ENCODE assay signal across 1 cellular context in the genomic region with DNA sequence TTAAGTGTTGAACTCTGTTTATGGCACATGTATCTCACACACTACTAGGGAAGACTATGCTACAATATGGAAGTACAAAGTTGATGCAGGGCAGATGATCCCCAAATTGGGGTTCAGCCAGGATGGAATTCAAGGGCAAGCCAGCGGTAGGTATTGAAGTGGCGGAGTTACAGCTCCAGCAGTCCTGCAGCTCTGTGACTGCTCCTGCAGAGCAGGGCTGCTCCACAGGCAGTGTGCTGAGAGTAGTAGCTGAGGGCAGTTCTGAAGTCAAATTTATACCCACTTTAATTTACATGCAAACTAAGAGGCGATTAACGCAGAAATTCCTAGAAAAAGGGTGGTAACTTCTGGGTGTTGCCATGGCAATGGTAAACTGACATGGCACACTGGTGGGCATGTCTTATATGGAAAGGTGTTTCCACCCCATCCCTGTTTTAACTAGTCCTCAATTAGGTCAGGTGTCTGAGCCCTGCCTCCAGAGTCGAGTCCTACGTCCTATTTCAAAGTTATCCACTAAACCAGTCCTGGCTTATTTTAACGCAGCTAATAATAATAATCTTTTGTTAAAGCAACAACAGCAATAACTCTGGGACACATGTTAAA.
TF ChIP-seq lines count a peak whose summit lies in the region.

No MANE protein-coding gene starts in this region.

TF ChIP-seq in WTC11, 78 proteins besides CTCF, POLR2A, EP300 and RAD21 (continued from another document):
- TF ChIP-seq HMGXB4 (CRISPR knock-in tag; IDR thresholded peaks at IDR 0.05) = no peak
- no peak for TF ChIP-seq CREM (CRISPR knock-in tag; IDR thresholded peaks at IDR 0.05)
- TF ChIP-seq RELA (CRISPR knock-in tag; IDR thresholded peaks at IDR 0.05; ENCODE audit: borderline replicate concordance) = no peak
- no peak for TF ChIP-seq MXD4 (CRISPR knock-in tag; IDR thresholded peaks at IDR 0.05; ENCODE audit: borderline replicate concordance)
- no peak for TF ChIP-seq ZNF671 (CRISPR knock-in tag; IDR thresholded peaks at IDR 0.05)
- TF ChIP-seq, protein P1, sequence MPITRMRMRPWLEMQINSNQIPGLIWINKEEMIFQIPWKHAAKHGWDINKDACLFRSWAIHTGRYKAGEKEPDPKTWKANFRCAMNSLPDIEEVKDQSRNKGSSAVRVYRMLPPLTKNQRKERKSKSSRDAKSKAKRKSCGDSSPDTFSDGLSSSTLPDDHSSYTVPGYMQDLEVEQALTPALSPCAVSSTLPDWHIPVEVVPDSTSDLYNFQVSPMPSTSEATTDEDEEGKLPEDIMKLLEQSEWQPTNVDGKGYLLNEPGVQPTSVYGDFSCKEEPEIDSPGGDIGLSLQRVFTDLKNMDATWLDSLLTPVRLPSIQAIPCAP (CRISPR knock-in tag; IDR thresholded peaks at IDR 0.05) = no peak
- TF ChIP-seq CBFB (CRISPR knock-in tag; IDR thresholded peaks at IDR 0.05; ENCODE audit: low read depth) = no peak
- no peak for TF ChIP-seq STAT6 (CRISPR knock-in tag; conservative IDR thresholded peaks at IDR 0.05; ENCODE audit: low read depth)
- no peak for TF ChIP-seq OVOL2 (CRISPR knock-in tag; IDR thresholded peaks at IDR 0.05; ENCODE audit: borderline replicate concordance)
